In genomic region chr17:3022197-3022596, GRCh38 we compare ENCODE assay signal across 11 cellular contexts. TPM values are rescaled to one million over a fixed set of nuclear protein-coding genes. Genes with fewer than 3 reads are reported as not detected.
"Had no signal": no experiment of that assay in that cellular context is flagged by ENCODE, and none has a peak within 500 bp of the region (broad histone marks: within the 10 kb centered on the region; RNA-seq: fewer than 3 reads in every experiment).

No MANE protein-coding gene starts in this region.

- H3K27ac Mint-ChIP-seq: GM23338 had no signal

- H3K27me3 Mint-ChIP-seq: IgD-negative memory B cell had no signal

- H3K9ac ChIP-seq: KMS-11 had no signal

- H3K36me3 ChIP-seq: HAP-1 had no signal

- ATAC-seq: GM23338, HCT116, HepG2 had no signal

- DNase-seq: H7, KBM-7 had no signal

- H3K4me3 ChIP-seq: GM23338, HAP-1 had no signal

- H3K27ac ChIP-seq: HL-60, KMS-11 had no signal

- H3K9me3 ChIP-seq: HAP-1 had no signal

- H3K4me1 ChIP-seq: HAP-1 had no signal

- H3K4me1 Mint-ChIP-seq: GM23338, IgD-negative memory B cell had no signal

- H3K4me3 Mint-ChIP-seq: GM23338, IgD-negative memory B cell had no signal

RNA-seq across cellular contexts. Expression of gene OR1D5, which starts 41.2 kb away (rescaled TPM):
- total RNA-seq: GM23338, H4, H7, HepG2, HT1080 had no signal
- polyA plus RNA-seq: GM23338, HepG2, IgD-negative memory B cell had no signal
